ENCODE assay signal across 8 cellular contexts in the genomic region with DNA sequence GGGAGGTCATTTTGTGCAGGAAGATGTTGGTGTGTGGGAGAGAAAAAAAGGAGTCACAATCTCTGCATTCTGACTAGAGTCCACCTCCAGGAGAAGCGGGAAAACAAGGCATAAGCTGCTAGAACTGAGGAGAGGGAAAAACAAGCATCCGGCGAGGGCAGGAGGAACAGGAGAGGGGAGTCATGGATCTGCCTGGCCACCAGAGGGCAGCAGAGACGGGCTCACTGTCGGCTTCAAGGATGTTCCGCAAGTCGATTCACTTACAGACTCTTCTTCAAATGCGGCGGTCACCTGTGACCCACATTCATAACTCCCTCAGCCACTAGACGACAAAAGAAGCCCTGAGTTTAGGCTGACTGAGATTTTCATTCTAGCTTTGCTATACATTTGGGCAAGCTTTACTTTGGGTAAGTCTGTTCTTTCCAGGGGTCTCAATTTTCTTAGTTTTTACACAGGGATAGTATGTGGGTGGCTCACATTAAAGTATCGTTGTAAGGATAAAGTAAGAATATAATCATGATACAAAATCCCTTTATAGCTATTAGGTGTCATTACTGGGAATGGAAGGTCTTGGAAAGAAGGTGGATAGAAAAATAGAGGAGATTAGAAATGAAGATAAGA. TPM values are rescaled to one million over a fixed set of nuclear protein-coding genes. Genes with fewer than 3 reads are reported as not detected.
DNase-seq lines count a peak whose midpoint lies in the region; ATAC-seq and TF ChIP-seq lines count a peak whose summit lies in the region.

No MANE protein-coding gene starts in this region.

- H3K36me3 ChIP-seq in DND-41 (ENCODE audit: insufficient read depth, low read length) = no peaks in the 10 kb centered on the region
- H3K36me3 ChIP-seq in neuronal stem cell (replicated peaks in 1 of 2; ENCODE audit: control insufficient read depth in 2 of 2, insufficient read depth in 2 of 2, low read length in 2 of 2) = no peaks in the 10 kb centered on the region
- H3K36me3 ChIP-seq in stomach = no peaks in the 10 kb centered on the region

- no peak overlapping the region for H2BK120ac ChIP-seq in neuronal stem cell (ENCODE audit: low read depth, low read length)

- no peak overlapping the region for H2BK12ac ChIP-seq in neuronal stem cell (ENCODE audit: low read length)

- 0 out of 2 replicates have a peak, but pooled peaks cover 3% of the 10 kb centered on the region for H3K4me1 ChIP-seq in DND-41 (ENCODE audit: insufficient read depth, low read length)
- H3K4me1 ChIP-seq in neuronal stem cell (ENCODE audit: control insufficient read depth in 2 of 2, insufficient read depth in 1 of 2, low read depth in 1 of 2, low read length in 2 of 2) = no peaks in the 10 kb centered on the region
- H3K4me1 ChIP-seq in stomach = peaks cover 0 to 14% (median 3%) of the 10 kb centered on the region in 4 donors

- peak; percentile 95 for TF ChIP-seq CTCF in DND-41 (IDR thresholded peaks at IDR 0.05; ENCODE audit: borderline replicate concordance, extremely low read depth, low read length, poor library complexity, severe bottlenecking)
- TF ChIP-seq CTCF in stomach (IDR thresholded peaks at IDR 0.05) = peak in 6 of 7 experiments; percentile 51 to 94 (median 93)

- H3K14ac ChIP-seq in neuronal stem cell (ENCODE audit: low read length) = no peak overlapping the region

- TF ChIP-seq EP300 in stomach (IDR thresholded peaks at IDR 0.05) = no peak

- H3K4ac ChIP-seq in neuronal stem cell (ENCODE audit: low read length) = no peak overlapping the region

- H3K4me2 ChIP-seq in DND-41 (ENCODE audit: insufficient read depth, low read length) = no peak overlapping the region
- H3K4me2 ChIP-seq in neuronal stem cell (ENCODE audit: insufficient read depth, low read length, poor library complexity, severe bottlenecking) = no peak overlapping the region

- H4K8ac ChIP-seq in neuronal stem cell (ENCODE audit: low read depth, low read length) = no peak overlapping the region

- TF ChIP-seq POLR2A in stomach (IDR thresholded peaks at IDR 0.05) = no peak

- no CpG with 5 or more reads among the region's 11 CpGs for WGBS in neuronal stem cell (ENCODE audit: extremely low coverage in 2 of 2, insufficient read length in 2 of 2, insufficient replicate concordance in 1 of 2), 2 donors
- 7 to 11% (median 9%) methylated on average over 11 of the region's 11 CpGs for WGBS in stomach, 5 donors

- ATAC-seq in DND-41 (ENCODE audit: insufficient read depth, low read depth) (peak; percentile 89), HG02852 (IDR thresholded peaks at IDR 0.05; ENCODE audit: unreplicated experiment) (no peak)

- peak; percentile 78 for DNase-seq in DND-41
- peak; percentile 52 for DNase-seq in KG1 (lab: John Stamatoyannopoulos, UW)
- peak; percentile 73 for DNase-seq in RKO (ENCODE audit: low spot score)
- peak; percentile 74 to 83 for DNase-seq in activated T-helper 1 cell treated with anti-CD3 and anti-CD28 coated beads, Interleukin-2, amount 50 U/mL, for 16 hours (ENCODE audit: low read depth in 1 of 2, low spot score in 1 of 2)
- DNase-seq in fibroblast of the conjunctiva (ENCODE audit: low read depth) = peak; percentile 65
- DNase-seq in neuronal stem cell (ENCODE audit: low spot score) = peak; percentile 73
- peak; percentile 80 for DNase-seq in stomach

- no peak overlapping the region for H2BK5ac ChIP-seq in neuronal stem cell (ENCODE audit: low read length)

- no peak overlapping the region for H3K27ac ChIP-seq in DND-41 (ENCODE audit: low read length)
- no peak overlapping the region for H3K27ac ChIP-seq in neuronal stem cell (replicated peaks; ENCODE audit: low read length)
- H3K27ac ChIP-seq in stomach = no peak overlapping the region

- H3K18ac ChIP-seq in neuronal stem cell (ENCODE audit: low read length) = no peak overlapping the region

- peaks cover 48% of the 10 kb centered on the region for H3K27me3 ChIP-seq in DND-41 (ENCODE audit: insufficient read depth, low read length, poor library complexity)
- peaks cover 0 to 7% (median 0%) of the 10 kb centered on the region in 3 experiments for H3K27me3 ChIP-seq in neuronal stem cell (ENCODE audit: control insufficient read depth in 3 of 3, insufficient read depth in 3 of 3, low read depth in 1 of 3, low read length in 3 of 3)
- H3K27me3 ChIP-seq in stomach = peaks cover 0 to 67% (median 24%) of the 10 kb centered on the region in 3 donors

- no peak overlapping the region for H3K4me3 ChIP-seq in DND-41 (ENCODE audit: low read depth in 1 of 2, low read length in 2 of 2)
- no peak overlapping the region for H3K4me3 ChIP-seq in neuronal stem cell (ENCODE audit: low read length in 2 of 2)
- no peak overlapping the region for H3K4me3 ChIP-seq in stomach

- H3K9me3 ChIP-seq in DND-41 (ENCODE audit: insufficient read depth, low read length, severe bottlenecking) (no peaks in the 10 kb centered on the region), neuronal stem cell (replicated peaks in 1 of 2; ENCODE audit: control insufficient read depth in 2 of 2, insufficient read depth in 1 of 2, low read depth in 1 of 2, low read length in 2 of 2) (no peaks in the 10 kb centered on the region), stomach (no peaks in the 10 kb centered on the region)

- no peak overlapping the region for H3K23ac ChIP-seq in neuronal stem cell (ENCODE audit: low read depth, low read length, poor library complexity)

- no peaks in the 10 kb centered on the region for H4K20me1 ChIP-seq in DND-41 (ENCODE audit: insufficient read depth, low read length)

- intact Hi-C loops in stomach (cut with DNase I; ENCODE audit: low total_unique reads) = loop anchor here (5.0 to 10.0 kb wide), 2 partner anchors 169 to 384 kb away; no protein-coding TSS in a partner anchor

- H4K91ac ChIP-seq in neuronal stem cell (ENCODE audit: low read depth, low read length, poor library complexity) = no peak overlapping the region

- no peak overlapping the region for H3K9ac ChIP-seq in DND-41 (ENCODE audit: low read depth, low read length)
- no peak overlapping the region for H3K9ac ChIP-seq in neuronal stem cell (ENCODE audit: low read depth, low read length, poor library complexity)

- no peaks in the 10 kb centered on the region for H3K79me2 ChIP-seq in DND-41 (ENCODE audit: insufficient read depth, low read length)

- H3K79me1 ChIP-seq in neuronal stem cell (ENCODE audit: low read depth, low read length) = no peaks in the 10 kb centered on the region

- no peak overlapping the region for H2AFZ ChIP-seq in DND-41 (ENCODE audit: low read depth, low read length)
- H2AFZ ChIP-seq in neuronal stem cell (ENCODE audit: low read length) = no peak overlapping the region

- no peak overlapping the region for H2AK5ac ChIP-seq in neuronal stem cell (ENCODE audit: low read depth, low read length)

- no peak overlapping the region for H2BK15ac ChIP-seq in neuronal stem cell (ENCODE audit: low read length)

RNA-seq across cellular contexts. Expression of a gene that starts 6.6 kb away (rescaled TPM):
- polyA plus RNA-seq in neuronal stem cell (2013, experiment 1 of 2) = not detected
- polyA plus RNA-seq in neuronal stem cell (2013, experiment 2 of 2) = not detected
- not detected for total RNA-seq in stomach
- not detected for polyA plus RNA-seq in stomach

RNA-seq across cellular contexts. Expression of a gene that starts 26.1 kb away (rescaled TPM):
- polyA plus RNA-seq in neuronal stem cell (2013, experiment 1 of 2) = 2.5 TPM
- 2.4 TPM for polyA plus RNA-seq in neuronal stem cell (2013, experiment 2 of 2)
- total RNA-seq in stomach = 100 to 1,000 TPM in 2 of 5 donors, 10 to 100 TPM in 3; 25.8 to 252 (median 84.6) TPM
- polyA plus RNA-seq in stomach = 100 to 1,000 TPM in 1 of 3 donors, 10 to 100 TPM in 2; 89.7 to 219 (median 95.8) TPM

RNA-seq across cellular contexts. Expression of a gene that starts 41.8 kb away (rescaled TPM):
- not detected for polyA plus RNA-seq in neuronal stem cell (2013, experiment 1 of 2)
- not detected for polyA plus RNA-seq in neuronal stem cell (2013, experiment 2 of 2)
- total RNA-seq in stomach = not detected
- polyA plus RNA-seq in stomach = not detected
